ENCODE assay signal across 19 cellular contexts in genomic region chr14:87971010-87971409, GRCh38. TPM values are rescaled to one million over a fixed set of nuclear protein-coding genes. Genes with fewer than 3 reads are reported as not detected.
DNase-seq lines count a peak whose midpoint lies in the region; ATAC-seq and TF ChIP-seq lines count a peak whose summit lies in the region.
"Had no signal": no experiment of that assay in that cellular context is flagged by ENCODE, and none has a peak within 500 bp of the region (broad histone marks: within the 10 kb centered on the region; RNA-seq: fewer than 3 reads in every experiment).

No MANE protein-coding gene starts in this region.

- H3K36me3 Mint-ChIP-seq in natural killer cell = peaks cover 41% of the 10 kb centered on the region
- H3K36me3 Mint-ChIP-seq in natural killer cell treated with Interleukin-12 subunit alpha and Interleukin-12 subunit beta and Interleukin-15 and Interleukin-18, amount 100 ng/mL, for 72 hours = peaks cover 25% of the 10 kb centered on the region
- H3K36me3 Mint-ChIP-seq in stimulated activated naive B cell treated with anti-CD40 and anti-IgM and Interleukin-4, amounts not matched to agents 10 μg/mL and 1 μg/mL and 100 μg/mL, for 72 hours = peaks cover 5 to 17% of the 10 kb centered on the region in 2 donors

- intact Hi-C loops in natural killer cell (cut with micrococcal nuclease) (no loop called here), testis (cut with DNase I; ENCODE audit: low total_unique reads) (no loop called here), lower leg skin (cut with DNase I; ENCODE audit: low total_unique reads) (no loop called here)

- H3K27me3 ChIP-seq in testis = no peaks in the 10 kb centered on the region
- H3K27me3 ChIP-seq: neutrophil had no signal

- TF ChIP-seq POLR2A in testis (IDR thresholded peaks at IDR 0.05) (no peak), lower leg skin (IDR thresholded peaks at IDR 0.05) (no peak)

- DNase-seq in natural killer cell (no peak), testis (no peak), lower leg skin (ENCODE audit: low spot score in 2 of 2) (no peak)
- no peak for DNase-seq in natural killer cell treated with Interleukin-12 subunit alpha and Interleukin-12 subunit beta and Interleukin-15 and Interleukin-18, amount 100 ng/mL, for 72 hours (ENCODE audit: low spot score)
- DNase-seq in stimulated activated naive B cell treated with anti-CD40 and anti-IgM and Interleukin-4, amounts not matched to agents 10 μg/mL and 1 μg/mL and 100 μg/mL, for 72 hours = no peak
- no peak for DNase-seq in activated CD4-positive, alpha-beta T cell treated with anti-CD3 and anti-CD28 coated beads for 48 hours
- DNase-seq: activated CD4-positive, alpha-beta T cell treated with anti-CD3 and anti-CD28 coated beads for 4 hours; hippocampal formation; Karpas-422; lower lobe of right lung; NCI-H2081 treated with DMSO at 0.1 percent for 48 hours; trophoblast cell had no signal

- H3K9me3 ChIP-seq in testis = no peaks in the 10 kb centered on the region
- H3K9me3 ChIP-seq: lower lobe of right lung, neutrophil had no signal

- H3K4me3 Mint-ChIP-seq in natural killer cell = no peak overlapping the region
- H3K4me3 Mint-ChIP-seq in natural killer cell treated with Interleukin-12 subunit alpha and Interleukin-12 subunit beta and Interleukin-15 and Interleukin-18, amount 100 ng/mL, for 72 hours = no peak overlapping the region
- H3K4me3 Mint-ChIP-seq in stimulated activated naive B cell treated with anti-CD40 and anti-IgM and Interleukin-4, amounts not matched to agents 10 μg/mL and 1 μg/mL and 100 μg/mL, for 72 hours = no peak overlapping the region
- H3K4me3 Mint-ChIP-seq: activated naive CD4-positive, alpha-beta T cell treated with anti-CD3 and anti-CD28 coated beads, Interleukin-2, amount 50 U/mL, for 24 hours had no signal

- H3K36me3 ChIP-seq in testis (ENCODE audit: low read depth, missing control alignments) = no peaks in the 10 kb centered on the region

- peaks cover 6 to 16% of the 10 kb centered on the region in 2 donors for H3K4me1 Mint-ChIP-seq in natural killer cell
- H3K4me1 Mint-ChIP-seq in natural killer cell treated with Interleukin-12 subunit alpha and Interleukin-12 subunit beta and Interleukin-15 and Interleukin-18, amount 100 ng/mL, for 72 hours (ENCODE audit: low read depth in 2 of 2) = peaks cover 5% of the 10 kb centered on the region in 2 donors
- peaks cover 3 to 6% of the 10 kb centered on the region in 2 donors for H3K4me1 Mint-ChIP-seq in stimulated activated naive B cell treated with anti-CD40 and anti-IgM and Interleukin-4, amounts not matched to agents 10 μg/mL and 1 μg/mL and 100 μg/mL, for 72 hours
- H3K4me1 Mint-ChIP-seq: activated naive CD4-positive, alpha-beta T cell treated with anti-CD3 and anti-CD28 coated beads, Interleukin-2, amount 50 U/mL, for 24 hours had no signal

- H3K27ac ChIP-seq in testis = no peak overlapping the region
- H3K27ac ChIP-seq: lower lobe of right lung, neutrophil, skin epidermis had no signal

- ATAC-seq in natural killer cell = no peak
- no peak for ATAC-seq in natural killer cell treated with Interleukin-12 subunit alpha and Interleukin-12 subunit beta and Interleukin-15 and Interleukin-18, amount 100 ng/mL, for 72 hours
- ATAC-seq in GM21786 (IDR thresholded peaks at IDR 0.05; ENCODE audit: unreplicated experiment) = peak; percentile 97
- ATAC-seq in HG03139 (IDR thresholded peaks at IDR 0.05; ENCODE audit: unreplicated experiment) = peak; percentile 65
- ATAC-seq in stimulated activated naive B cell treated with anti-CD40 and anti-IgM and Interleukin-4, amounts not matched to agents 10 μg/mL and 1 μg/mL and 100 μg/mL, for 72 hours (replicated peaks) = peak; percentile 41 to 61
- ATAC-seq: esophagus mucosa, lower lobe of right lung had no signal

- H3K27ac Mint-ChIP-seq in natural killer cell = peak overlapping the region; percentile 53 to 57
- peak overlapping the region in 1 of 2 donors; percentile 42 for H3K27ac Mint-ChIP-seq in natural killer cell treated with Interleukin-12 subunit alpha and Interleukin-12 subunit beta and Interleukin-15 and Interleukin-18, amount 100 ng/mL, for 72 hours
- no peak overlapping the region for H3K27ac Mint-ChIP-seq in stimulated activated naive B cell treated with anti-CD40 and anti-IgM and Interleukin-4, amounts not matched to agents 10 μg/mL and 1 μg/mL and 100 μg/mL, for 72 hours
- H3K27ac Mint-ChIP-seq: activated naive CD4-positive, alpha-beta T cell treated with anti-CD3 and anti-CD28 coated beads, Interleukin-2, amount 50 U/mL, for 24 hours had no signal

- H3K4me1 ChIP-seq in testis = no peaks in the 10 kb centered on the region
- H3K4me1 ChIP-seq: lower lobe of right lung had no signal

- H3K4me3 ChIP-seq in testis (no peak overlapping the region), lower leg skin (ENCODE audit: low read depth, poor library complexity, severe bottlenecking) (no peak overlapping the region)
- H3K4me3 ChIP-seq: lower lobe of right lung, skin epidermis had no signal

- 70 to 91% methylated on average over 2 of the region's 2 CpGs for WGBS in testis, 2 donors
- whole genome bisulfite sequencing in lower leg skin, 2 donors = 93 to 96% methylated on average over 2 of the region's 2 CpGs

- TF ChIP-seq CTCF in natural killer cell (IDR thresholded peaks at IDR 0.05) (no peak), testis (IDR thresholded peaks at IDR 0.05) (no peak), lower leg skin (IDR thresholded peaks at IDR 0.05) (no peak)

- no peaks in the 10 kb centered on the region for H3K27me3 Mint-ChIP-seq in natural killer cell (ENCODE audit: low read depth in 2 of 2)
- no peaks in the 10 kb centered on the region for H3K27me3 Mint-ChIP-seq in natural killer cell treated with Interleukin-12 subunit alpha and Interleukin-12 subunit beta and Interleukin-15 and Interleukin-18, amount 100 ng/mL, for 72 hours
- H3K27me3 Mint-ChIP-seq in stimulated activated naive B cell treated with anti-CD40 and anti-IgM and Interleukin-4, amounts not matched to agents 10 μg/mL and 1 μg/mL and 100 μg/mL, for 72 hours = no peaks in the 10 kb centered on the region
- H3K27me3 Mint-ChIP-seq: activated naive CD4-positive, alpha-beta T cell treated with anti-CD3 and anti-CD28 coated beads, Interleukin-2, amount 50 U/mL, for 24 hours had no signal

- H3K9me3 Mint-ChIP-seq in natural killer cell = no peaks in the 10 kb centered on the region
- H3K9me3 Mint-ChIP-seq in natural killer cell treated with Interleukin-12 subunit alpha and Interleukin-12 subunit beta and Interleukin-15 and Interleukin-18, amount 100 ng/mL, for 72 hours = no peaks in the 10 kb centered on the region
- no peaks in the 10 kb centered on the region for H3K9me3 Mint-ChIP-seq in stimulated activated naive B cell treated with anti-CD40 and anti-IgM and Interleukin-4, amounts not matched to agents 10 μg/mL and 1 μg/mL and 100 μg/mL, for 72 hours
- H3K9me3 Mint-ChIP-seq: activated naive CD4-positive, alpha-beta T cell treated with anti-CD3 and anti-CD28 coated beads, Interleukin-2, amount 50 U/mL, for 24 hours had no signal

RNA-seq across cellular contexts. Expression of gene GALC, which starts 22.0 kb away (rescaled TPM):
- total RNA-seq in natural killer cell (10 to 100 TPM; 50.3 to 78.2 (median 67.2) TPM), testis (100 to 1,000 TPM in 1 of 2 donors, 10 to 100 TPM in 1; 79.6 to 100 TPM), lower leg skin (10 to 100 TPM; 10.7 to 31.2 (median 24.0) TPM)
- 10 to 100 TPM; 25.1 to 27.0 TPM for total RNA-seq in natural killer cell treated with Interleukin-12 subunit alpha and Interleukin-12 subunit beta and Interleukin-15 and Interleukin-18, amount 100 ng/mL, for 72 hours
- polyA plus RNA-seq in testis (ENCODE audit: insufficient read depth, low read depth, low replicate concordance) = 50.7 TPM
- total RNA-seq: A172 had no signal

RNA-seq across cellular contexts. Expression of gene GPR65, which starts 33.9 kb away (rescaled TPM):
- 10 to 100 TPM; 37.6 to 47.4 (median 40.3) TPM for total RNA-seq in natural killer cell
- 10 to 100 TPM; 20.4 to 35.0 TPM for total RNA-seq in natural killer cell treated with Interleukin-12 subunit alpha and Interleukin-12 subunit beta and Interleukin-15 and Interleukin-18, amount 100 ng/mL, for 72 hours
- under 1 TPM; 0.08 to 0.31 TPM for total RNA-seq in testis
- polyA plus RNA-seq in testis (ENCODE audit: insufficient read depth, low read depth, low replicate concordance) = 0.96 TPM
- total RNA-seq in lower leg skin = under 1 TPM in 3 of 4 donors, not detected in 1; 0.23 to 0.25 (median 0.23) TPM
- total RNA-seq: A172 had no signal

Comparison
In these comparisons a context has a peak if more than half of its experiments do, and no peak if none do; other contexts are left out.
1. ATAC-seq: peak in GM21786 (single experiment), HG03139 (single experiment) and stimulated activated naive B cell treated with anti-CD40 and anti-IgM and Interleukin-4, amounts not matched to agents 10 μg/mL and 1 μg/mL and 100 μg/mL, for 72 hours (2 of 2); none in natural killer cell (0 of 3) and natural killer cell treated with Interleukin-12 subunit alpha and Interleukin-12 subunit beta and Interleukin-15 and Interleukin-18, amount 100 ng/mL, for 72 hours (0 of 2).
2. RNA of gene GPR65, which starts 33.9 kb away (total RNA-seq): 37.6 to 47.4 TPM in natural killer cell and 20.4 to 35.0 TPM in natural killer cell treated with Interleukin-12 subunit alpha and Interleukin-12 subunit beta and Interleukin-15 and Interleukin-18, amount 100 ng/mL, for 72 hours; 0.08 to 0.31 TPM in testis and 0.23 to 0.25 TPM in lower leg skin; every median in the first group is over 10 times any median in the second.